Comparison of ENCODE assay signal across 8 cellular contexts in genomic region chr10:122062831-122063674, GRCh38.
DNase-seq lines count a peak whose midpoint lies in the region; ATAC-seq and TF ChIP-seq lines count a peak whose summit lies in the region.

No MANE protein-coding gene starts in this region.

- peaks cover 3% of the 10 kb centered on the region for H3K27me3 Mint-ChIP-seq in activated T-cell treated with anti-CD3 and anti-CD28 coated beads, Interleukin-2, amount 50 U/mL, for 24 hours

- no peak overlapping the region for H3K27ac Mint-ChIP-seq in activated T-cell treated with anti-CD3 and anti-CD28 coated beads, Interleukin-2, amount 50 U/mL, for 24 hours

- 0 out of 2 replicates have a peak overlapping the region, but pooled peaks have one; percentile 8 for H3K27ac ChIP-seq in HUES6 (ENCODE audit: low read depth, low read length)

- H3K4me1 ChIP-seq in HUES6 (ENCODE audit: control insufficient read depth, insufficient read depth, low read length) = peaks cover 16% of the 10 kb centered on the region

- H3K4me3 ChIP-seq in HUES6 (ENCODE audit: low read depth, low read length) (no peak overlapping the region), fibroblast of pulmonary artery (replicated peaks; ENCODE audit: low read depth, low read length) (no peak overlapping the region)

- no peaks in the 10 kb centered on the region for H3K36me3 ChIP-seq in HUES6 (ENCODE audit: control insufficient read depth, insufficient read depth, low read length)

- peak overlapping the region; percentile 9 for H3K9ac ChIP-seq in HUES6 (ENCODE audit: low read length)

- no peaks in the 10 kb centered on the region for H3K27me3 ChIP-seq in HUES6 (ENCODE audit: control insufficient read depth, insufficient read depth, low read length)

- H3K4me1 Mint-ChIP-seq in activated T-cell treated with anti-CD3 and anti-CD28 coated beads, Interleukin-2, amount 50 U/mL, for 24 hours (ENCODE audit: low read depth) = no peaks in the 10 kb centered on the region

- in situ Hi-C loops in SK-MEL-5 (cut with HindIII; ENCODE audit: low pct_unique_long_range_greater_than_20kb, low sequenced_read_pairs) = no loop called here

- H3K9me3 ChIP-seq in HUES6 (ENCODE audit: control insufficient read depth, insufficient read depth, low read depth, low read length) = no peaks in the 10 kb centered on the region

- H3K4me3 Mint-ChIP-seq in activated T-cell treated with anti-CD3 and anti-CD28 coated beads, Interleukin-2, amount 50 U/mL, for 24 hours = no peak overlapping the region

- peak; percentile 99 for ATAC-seq in omental fat pad (ENCODE audit: low FRiP score)
- ATAC-seq in HG02981 (IDR thresholded peaks at IDR 0.05; ENCODE audit: unreplicated experiment) = no peak

- DNase-seq in 8988T = peak; percentile 57
- peak; percentile 89 for DNase-seq in SK-MEL-5 (ENCODE audit: low read depth, low spot score)
- peak; percentile 96 for DNase-seq in fibroblast of pulmonary artery (ENCODE audit: low read depth)
- peak; percentile 32 for DNase-seq in omental fat pad (ENCODE audit: low spot score)
- no peak for DNase-seq in activated T-cell treated with anti-CD3 and anti-CD28 coated beads, Interleukin-2, amount 50 U/mL, for 24 hours
- no peak for DNase-seq in effector CD8-positive, alpha-beta T cell (lab: John Stamatoyannopoulos, UW)

- H3K36me3 Mint-ChIP-seq in activated T-cell treated with anti-CD3 and anti-CD28 coated beads, Interleukin-2, amount 50 U/mL, for 24 hours (ENCODE audit: low read depth) = no peaks in the 10 kb centered on the region

- peaks cover 5% of the 10 kb centered on the region for H3K9me3 Mint-ChIP-seq in activated T-cell treated with anti-CD3 and anti-CD28 coated beads, Interleukin-2, amount 50 U/mL, for 24 hours

- TF ChIP-seq CTCF in fibroblast of pulmonary artery (IDR thresholded peaks at IDR 0.05; ENCODE audit: low read length, missing control alignments) = no peak
- TF ChIP-seq CTCF in omental fat pad (IDR thresholded peaks at IDR 0.05) = no peak

Comparison
In these comparisons a context has a peak if more than half of its experiments do, and no peak if none do; other contexts are left out.
1. DNase-seq: peak in 8988T (single experiment), SK-MEL-5 (single experiment), fibroblast of pulmonary artery (single experiment) and omental fat pad (single experiment); none in activated T-cell treated with anti-CD3 and anti-CD28 coated beads, Interleukin-2, amount 50 U/mL, for 24 hours (single experiment) and effector CD8-positive, alpha-beta T cell (single experiment).